Comparison of ENCODE assay signal across 27 cellular contexts in the genomic region with DNA sequence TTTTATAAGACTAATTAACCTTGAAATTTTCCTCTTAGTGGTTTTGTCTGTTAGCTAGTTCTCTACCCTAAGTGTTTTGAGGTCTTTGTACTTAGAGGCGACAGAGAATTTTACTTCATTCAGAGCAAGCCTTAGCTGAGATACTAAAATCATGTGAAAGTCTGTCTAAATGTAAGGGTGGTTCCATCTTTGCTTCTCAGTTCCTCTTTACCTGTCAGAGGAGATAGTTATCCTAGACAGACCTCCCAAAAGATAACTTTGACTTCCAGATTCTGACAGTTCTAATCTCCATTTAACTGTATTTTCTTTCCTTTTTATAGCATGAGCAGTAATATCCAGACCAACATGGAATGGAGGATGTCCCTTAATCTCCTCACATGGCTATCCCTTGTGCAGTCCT.
"Had no signal": no experiment of that assay in that cellular context is flagged by ENCODE, and none has a peak within 500 bp of the region (broad histone marks: within the 10 kb centered on the region; RNA-seq: fewer than 3 reads in every experiment).

No MANE protein-coding gene starts in this region.

- DNase-seq: activated CD4-positive, alpha-beta T cell treated with anti-CD3 and anti-CD28 coated beads for 1 hour; activated CD4-positive, alpha-beta T cell treated with anti-CD3 and anti-CD28 coated beads, Interleukin-2, amount 10 ng/mL, durations not matched to agents 7 days and 5 days; activated CD8-positive, alpha-beta memory T cell treated with anti-CD3 and anti-CD28 coated beads, Interleukin-2, amount 10 ng/mL, durations not matched to agents 7 days and 5 days; activated CD8-positive, alpha-beta T cell treated with anti-CD3 and anti-CD28 coated beads, Interleukin-2, amount 10 ng/mL, durations not matched to agents 7 days and 5 days; activated naive CD4-positive, alpha-beta T cell; activated naive CD8-positive, alpha-beta T cell treated with anti-CD3 and anti-CD28 coated beads, Interleukin-2, amount 10 ng/mL, durations not matched to agents 7 days and 5 days; activated T-cell treated with anti-CD3 and anti-CD28 coated beads, Interleukin-2, amount 50 U/mL, for 48 hours; amniotic stem cell; colonic mucosa; effector memory CD8-positive, alpha-beta T cell; head of caudate nucleus; hippocampal formation; left colon; midbrain; naive thymus-derived CD8-positive, alpha-beta T cell; stimulated activated CD4-positive, alpha-beta T cell treated with anti-CD3 and anti-CD28 coated beads, Interleukin-15, amount 100 ng/mL, for 24 hours; stimulated activated CD4-positive, alpha-beta T cell treated with anti-CD3 and anti-CD28 coated beads, Interleukin-2, amount 100 ng/mL, for 24 hours; stimulated activated naive CD4-positive, alpha-beta T cell; T-cell; tibial artery; upper lobe of right lung; WERI-Rb-1 had no signal

- H3K9me3 ChIP-seq: colonic mucosa, gastroesophageal sphincter, right atrium auricular region, suprapubic skin, tibial artery, upper lobe of right lung had no signal

- H3K36me3 ChIP-seq: colonic mucosa, gastroesophageal sphincter, right atrium auricular region had no signal

- H3K27ac Mint-ChIP-seq: activated CD8-positive, alpha-beta memory T cell treated with anti-CD3 and anti-CD28 coated beads, Interleukin-2, amount 10 ng/mL, durations not matched to agents 7 days and 5 days; activated CD8-positive, alpha-beta T cell treated with anti-CD3 and anti-CD28 coated beads, Interleukin-2, amount 10 ng/mL, durations not matched to agents 7 days and 5 days; activated naive CD8-positive, alpha-beta T cell treated with anti-CD3 and anti-CD28 coated beads, Interleukin-2, amount 10 ng/mL, durations not matched to agents 7 days and 5 days; T-cell had no signal

- H3K4me3 ChIP-seq: colonic mucosa, gastroesophageal sphincter, right atrium auricular region, suprapubic skin, tibial artery, upper lobe of right lung had no signal

- H3K27ac ChIP-seq: colonic mucosa, gastroesophageal sphincter, right atrium auricular region, suprapubic skin, tibial artery, upper lobe of right lung, WERI-Rb-1 had no signal

- ATAC-seq: activated CD8-positive, alpha-beta memory T cell treated with anti-CD3 and anti-CD28 coated beads, Interleukin-2, amount 10 ng/mL, durations not matched to agents 7 days and 5 days; activated CD8-positive, alpha-beta T cell treated with anti-CD3 and anti-CD28 coated beads, Interleukin-2, amount 10 ng/mL, durations not matched to agents 7 days and 5 days; effector memory CD8-positive, alpha-beta T cell; gastroesophageal sphincter; left colon; naive thymus-derived CD8-positive, alpha-beta T cell; T-cell; upper lobe of right lung had no signal

- H3K4me1 ChIP-seq: colonic mucosa, right atrium auricular region, suprapubic skin, tibial artery, upper lobe of right lung had no signal

- H3K4me3 Mint-ChIP-seq: activated CD4-positive, alpha-beta T cell treated with anti-CD3 and anti-CD28 coated beads, Interleukin-2, amount 10 ng/mL, durations not matched to agents 7 days and 5 days; activated CD8-positive, alpha-beta memory T cell treated with anti-CD3 and anti-CD28 coated beads, Interleukin-2, amount 10 ng/mL, durations not matched to agents 7 days and 5 days; activated CD8-positive, alpha-beta T cell treated with anti-CD3 and anti-CD28 coated beads, Interleukin-2, amount 10 ng/mL, durations not matched to agents 7 days and 5 days; activated naive CD8-positive, alpha-beta T cell treated with anti-CD3 and anti-CD28 coated beads, Interleukin-2, amount 10 ng/mL, durations not matched to agents 7 days and 5 days; central memory CD8-positive, alpha-beta T cell; effector memory CD8-positive, alpha-beta T cell; naive thymus-derived CD8-positive, alpha-beta T cell; T-cell had no signal

- H3K27me3 ChIP-seq: colonic mucosa, gastroesophageal sphincter, right atrium auricular region, suprapubic skin, tibial artery, upper lobe of right lung had no signal

- H3K27me3 Mint-ChIP-seq: activated CD4-positive, alpha-beta T cell treated with anti-CD3 and anti-CD28 coated beads, Interleukin-2, amount 10 ng/mL, durations not matched to agents 7 days and 5 days; activated CD8-positive, alpha-beta memory T cell treated with anti-CD3 and anti-CD28 coated beads, Interleukin-2, amount 10 ng/mL, durations not matched to agents 7 days and 5 days; activated naive CD8-positive, alpha-beta T cell treated with anti-CD3 and anti-CD28 coated beads, Interleukin-2, amount 10 ng/mL, durations not matched to agents 7 days and 5 days; central memory CD8-positive, alpha-beta T cell; effector memory CD8-positive, alpha-beta T cell; naive thymus-derived CD8-positive, alpha-beta T cell; T-cell had no signal

- H3K9me3 Mint-ChIP-seq: activated CD4-positive, alpha-beta T cell treated with anti-CD3 and anti-CD28 coated beads, Interleukin-2, amount 10 ng/mL, durations not matched to agents 7 days and 5 days; activated naive CD8-positive, alpha-beta T cell treated with anti-CD3 and anti-CD28 coated beads, Interleukin-2, amount 10 ng/mL, durations not matched to agents 7 days and 5 days; central memory CD8-positive, alpha-beta T cell; effector memory CD8-positive, alpha-beta T cell; naive thymus-derived CD8-positive, alpha-beta T cell; T-cell had no signal

- FAIRE-seq: keratinocyte had no signal
